Comparison of ENCODE assay signal across 2 cellular contexts in genomic region chr12:93653079-93653478, GRCh38.
TF ChIP-seq lines count a peak whose summit lies in the region.

No MANE protein-coding gene starts in this region.

TF ChIP-seq in GM12891, 5 proteins besides CTCF, POLR2A, EP300 and RAD21:
- TF ChIP-seq PAX5 (IDR thresholded peaks at IDR 0.05; ENCODE audit: insufficient read depth, low read length, severe bottlenecking) (no peak), SPI1 (IDR thresholded peaks at IDR 0.05; ENCODE audit: low read depth, low read length) (peak; percentile 76)

TF ChIP-seq in GM12878, 131 proteins besides CTCF, POLR2A, EP300 and RAD21:
- TF ChIP-seq SPI1 (IDR thresholded peaks at IDR 0.05; ENCODE audit: borderline replicate concordance, insufficient read depth, low read depth, low read length) = peak; percentile 67; the same call in 1 of the 2 replicates
- peak; percentile 74; the same call in 1 of the 3 replicates for TF ChIP-seq POU2F2 (IDR thresholded peaks at IDR 0.05; ENCODE audit: borderline replicate concordance, low read depth, low read length)
- TF ChIP-seq HSF1 (IDR thresholded peaks at IDR 0.05; ENCODE audit: low read depth, low read length) = no peak
- TF ChIP-seq RUNX3 (IDR thresholded peaks at IDR 0.05; ENCODE audit: low read length) = no peak
- TF ChIP-seq JUNB (IDR thresholded peaks at IDR 0.05) = peak; percentile 32; the same call in 1 of the 2 replicates
